ENCODE assay signal across 10 cellular contexts in the genomic region with DNA sequence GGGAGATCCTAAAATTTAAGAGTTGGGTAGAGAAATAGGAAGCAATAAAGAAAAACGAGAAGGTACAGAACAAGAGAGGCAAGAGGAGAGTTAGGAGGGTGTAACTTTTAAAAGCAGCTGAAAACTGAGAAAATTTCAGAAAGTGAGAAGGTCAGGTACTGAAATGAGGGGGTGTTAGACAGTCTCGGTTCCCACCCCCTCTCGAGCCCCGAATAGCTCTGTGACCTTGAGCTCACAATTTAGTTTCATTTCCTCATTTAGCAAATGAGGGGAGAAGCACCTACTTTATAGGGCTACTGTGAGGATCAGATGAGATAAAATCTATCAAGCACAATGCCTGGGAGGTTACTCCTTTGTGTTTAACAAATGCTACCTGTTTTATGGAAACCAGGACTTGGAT. TPM values are rescaled to one million over a fixed set of nuclear protein-coding genes. Genes with fewer than 3 reads are reported as not detected.
DNase-seq lines count a peak whose midpoint lies in the region; ATAC-seq and TF ChIP-seq lines count a peak whose summit lies in the region.
"Had no signal": no experiment of that assay in that cellular context is flagged by ENCODE, and none has a peak within 500 bp of the region (broad histone marks: within the 10 kb centered on the region; RNA-seq: fewer than 3 reads in every experiment).

No MANE protein-coding gene starts in this region.

- no peak overlapping the region for H3K4me3 ChIP-seq in PC-9

- ATAC-seq in GM18502 (IDR thresholded peaks at IDR 0.05; ENCODE audit: poor library complexity, unreplicated experiment) = peak; percentile 97
- ATAC-seq in GM21381 (IDR thresholded peaks at IDR 0.05; ENCODE audit: unreplicated experiment) = peak; percentile 88
- peak; percentile 94 for ATAC-seq in HG03196 (IDR thresholded peaks at IDR 0.05; ENCODE audit: unreplicated experiment)

- no peaks in the 10 kb centered on the region for H3K9me2 ChIP-seq in PC-9 (ENCODE audit: insufficient read depth)

- H3K79me2 ChIP-seq in PC-9 (ENCODE audit: low read depth) = no peaks in the 10 kb centered on the region

- POLR2A ChIA-PET in PC-9 (lab: Charles Lee; ENCODE audit: unreplicated experiment) = no interaction called here

- BruUV-seq in PC-9 (replicated peaks; lab: Mats Ljungman, UMichigan) = no TSS peak

- H3K4me2 ChIP-seq in PC-9 = no peak overlapping the region

- no peaks in the 10 kb centered on the region for H3K4me1 ChIP-seq in PC-9 (replicated peaks; ENCODE audit: insufficient read depth)

- no peak overlapping the region for H2AFZ ChIP-seq in PC-9

- intact Hi-C loops in PC-9 (cut with micrococcal nuclease; ENCODE audit: unreplicated experiment) = no loop called here

- no peaks in the 10 kb centered on the region for H3K9me3 ChIP-seq in PC-9 (ENCODE audit: insufficient read depth, low read depth)

- CTCF ChIA-PET in PC-9 (lab: Charles Lee) = no interaction called here

- DNase-seq in caudate nucleus (lab: John Stamatoyannopoulos, UW) (no peak), retina (no peak), PC-9 (no peak), Ammon's horn (ENCODE audit: low spot score) (no peak), COLO668 (lab: John Stamatoyannopoulos, UW; ENCODE audit: unreplicated experiment) (no peak)
- DNase-seq: effector CD4-positive, alpha-beta T cell; NCI-H187 treated with DMSO at 0.1 percent for 48 hours had no signal

- H3F3A ChIP-seq in PC-9 (ENCODE audit: insufficient read depth, low read depth) = no peaks in the 10 kb centered on the region

- H3K27ac ChIP-seq in caudate nucleus (ENCODE audit: low read depth, low read length) (peak overlapping the region; percentile 29), PC-9 (no peak overlapping the region)

- TF ChIP-seq CTCF in PC-9 (conservative IDR thresholded peaks at IDR 0.05) = no peak

- H4K20me1 ChIP-seq in PC-9 (ENCODE audit: insufficient read depth) = no peaks in the 10 kb centered on the region

- H3K27me3 ChIP-seq in PC-9 (ENCODE audit: insufficient read depth, low read depth) = no peaks in the 10 kb centered on the region

- no peaks in the 10 kb centered on the region for H3K36me3 ChIP-seq in PC-9 (ENCODE audit: low read depth)

RNA-seq across cellular contexts. Expression of gene UGT8, which starts 4.8 kb away (rescaled TPM):
- 2.7 and 3.7 TPM in 2 replicates for total RNA-seq in PC-9 (2021)
